2 cellular contexts compared by ENCODE assay signal in the genomic region with DNA sequence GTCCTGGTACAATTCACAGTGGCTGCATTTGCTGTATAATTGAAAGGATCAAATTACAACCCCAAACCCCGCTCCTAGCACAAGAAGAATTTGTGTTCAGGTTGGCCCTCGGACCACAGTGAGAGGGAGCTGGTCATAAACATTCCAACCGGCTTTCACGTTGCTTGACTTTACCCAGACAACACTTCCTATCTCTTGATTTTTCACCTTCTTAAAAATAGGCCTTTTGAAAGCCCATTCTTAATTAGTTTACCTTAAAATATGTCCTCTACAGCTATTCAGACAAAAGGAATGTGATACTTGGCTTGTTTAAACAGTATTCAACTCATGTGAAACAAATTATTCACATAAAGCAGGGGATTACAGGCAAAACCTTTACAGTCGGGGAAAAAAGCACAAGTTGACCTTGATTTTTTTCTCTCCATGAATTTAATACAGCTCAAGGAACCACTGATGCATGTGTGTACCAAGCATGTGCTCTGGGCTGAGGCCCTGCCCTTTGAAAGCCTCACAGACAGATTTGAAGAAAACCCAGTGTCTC.
TF ChIP-seq lines count a peak whose summit lies in the region.

No MANE protein-coding gene starts in this region.

TF ChIP-seq in GM23338, 12 proteins besides CTCF, POLR2A, EP300 and RAD21:
- no peak for TF ChIP-seq ZNF462 (CRISPR knock-in tag; IDR thresholded peaks at IDR 0.05)
- TF ChIP-seq EZH2 (IDR thresholded peaks at IDR 0.05; ENCODE audit: low read depth, unreplicated experiment): no peak
- TF ChIP-seq NANOG (IDR thresholded peaks at IDR 0.05; ENCODE audit: borderline replicate concordance): no peak
- no peak for TF ChIP-seq REST (IDR thresholded peaks at IDR 0.05; ENCODE audit: unreplicated experiment)
- TF ChIP-seq STAT1 (IDR thresholded peaks at IDR 0.05; ENCODE audit: unreplicated experiment): no peak
TF ChIP-seq in GM23338: peak in this region for 0.

TF ChIP-seq in H1, 55 proteins besides CTCF, POLR2A, EP300 and RAD21:
- TF ChIP-seq E2F6 (IDR thresholded peaks at IDR 0.05): no peak
- no peak for TF ChIP-seq TEAD4 (IDR thresholded peaks at IDR 0.05; ENCODE audit: low read depth, low read length)
- TF ChIP-seq SAP30 (IDR thresholded peaks at IDR 0.05; ENCODE audit: insufficient read depth, insufficient replicate concordance, low read length): no peak
- no peak for TF ChIP-seq FOSL1 (IDR thresholded peaks at IDR 0.05; ENCODE audit: insufficient read depth, low read depth, low read length)
- no peak for TF ChIP-seq SP1 (IDR thresholded peaks at IDR 0.05; ENCODE audit: low read depth, low read length)
- no peak for TF ChIP-seq KDM4A (IDR thresholded peaks at IDR 0.05; ENCODE audit: low read depth, low read length, severe bottlenecking)
- TF ChIP-seq RFX5 (IDR thresholded peaks at IDR 0.05; ENCODE audit: borderline replicate concordance, low read depth, low read length): no peak
